19 cellular contexts compared by ENCODE assay signal in genomic region chr4:55424791-55425190, GRCh38. TPM values are rescaled to one million over a fixed set of nuclear protein-coding genes. Genes with fewer than 3 reads are reported as not detected.
DNase-seq lines count a peak whose midpoint lies in the region; ATAC-seq and TF ChIP-seq lines count a peak whose summit lies in the region.
"Had no signal": no experiment of that assay in that cellular context is flagged by ENCODE, and none has a peak within 500 bp of the region (broad histone marks: within the 10 kb centered on the region; RNA-seq: fewer than 3 reads in every experiment).

No MANE protein-coding gene starts in this region.

- H3K27me3 Mint-ChIP-seq in natural killer cell (ENCODE audit: low read depth in 2 of 2) (no peaks in the 10 kb centered on the region), brain (no peaks in the 10 kb centered on the region)
- no peaks in the 10 kb centered on the region for H3K27me3 Mint-ChIP-seq in natural killer cell treated with Interleukin-12 subunit alpha and Interleukin-12 subunit beta and Interleukin-15 and Interleukin-18, amount 100 ng/mL, for 72 hours

- no peaks in the 10 kb centered on the region for H3K9me3 ChIP-seq in aorta (ENCODE audit: control insufficient read depth, low read length)
- H3K9me3 ChIP-seq: HAP-1, Peyer's patch, SJSA1 had no signal

- H3K4me3 ChIP-seq in fibroblast of villous mesenchyme (ENCODE audit: low read depth, low read length) (no peak overlapping the region), aorta (ENCODE audit: low read length in 2 of 2) (no peak overlapping the region)
- H3K4me3 ChIP-seq: HAP-1, Peyer's patch, SJSA1 had no signal

- no peak for DNase-seq in natural killer cell
- no peak for DNase-seq in natural killer cell treated with Interleukin-12 subunit alpha and Interleukin-12 subunit beta and Interleukin-15 and Interleukin-18, amount 100 ng/mL, for 72 hours (ENCODE audit: low spot score)
- DNase-seq in fibroblast of villous mesenchyme (ENCODE audit: low read depth) = peak; percentile 38
- DNase-seq in aorta = no peak
- no peak for DNase-seq in NAMALWA (ENCODE audit: low spot score)
- DNase-seq: CD8-positive, alpha-beta memory T cell; DMS79; Kasumi-1; MM.1S; NCI-H1105; NCI-H1694; NCI-H2081 treated with DMSO at 0.1 percent for 48 hours; NK-92 treated with Interleukin-12 subunit alpha and Interleukin-12 subunit beta, amount 100 ng/mL, for 24 hours; Peyer's patch had no signal

- no peaks in the 10 kb centered on the region for H3K9me3 Mint-ChIP-seq in natural killer cell
- H3K9me3 Mint-ChIP-seq in natural killer cell treated with Interleukin-12 subunit alpha and Interleukin-12 subunit beta and Interleukin-15 and Interleukin-18, amount 100 ng/mL, for 72 hours = no peaks in the 10 kb centered on the region
- no peaks in the 10 kb centered on the region for H3K9me3 Mint-ChIP-seq in brain
- H3K9me3 Mint-ChIP-seq: CD8-positive, alpha-beta memory T cell had no signal

- no peaks in the 10 kb centered on the region for H3K4me1 ChIP-seq in aorta (ENCODE audit: control insufficient read depth in 1 of 2, insufficient read depth in 2 of 2, low read length in 2 of 2)
- H3K4me1 ChIP-seq: HAP-1, Peyer's patch had no signal

- TF ChIP-seq CTCF in natural killer cell (IDR thresholded peaks at IDR 0.05) (no peak), brain (conservative IDR thresholded peaks at IDR 0.05) (no peak), fibroblast of villous mesenchyme (IDR thresholded peaks at IDR 0.05; ENCODE audit: insufficient read depth, low read depth, low read length) (no peak)

- no peak overlapping the region for H3K27ac ChIP-seq in aorta (ENCODE audit: low read depth in 1 of 2, low read length in 2 of 2)
- H3K27ac ChIP-seq: Peyer's patch, SJSA1 had no signal

- intact Hi-C loops in natural killer cell (cut with micrococcal nuclease) = no loop called here
- intact Hi-C loops in aorta (cut with DNase I) = no loop called here

- H3K27me3 ChIP-seq in aorta (ENCODE audit: control insufficient read depth in 1 of 2, insufficient read depth in 2 of 2, low read length in 1 of 2) = no peaks in the 10 kb centered on the region
- H3K27me3 ChIP-seq: Peyer's patch, SJSA1 had no signal

- H3K36me3 ChIP-seq in aorta (ENCODE audit: control insufficient read depth in 1 of 2, insufficient read depth in 2 of 2, low read length in 1 of 2) = peaks cover 3 to 7% of the 10 kb centered on the region in 2 donors

- peaks cover 6 to 19% of the 10 kb centered on the region in 2 donors for H3K4me1 Mint-ChIP-seq in natural killer cell
- peaks cover 0 to 13% of the 10 kb centered on the region in 2 donors for H3K4me1 Mint-ChIP-seq in natural killer cell treated with Interleukin-12 subunit alpha and Interleukin-12 subunit beta and Interleukin-15 and Interleukin-18, amount 100 ng/mL, for 72 hours (ENCODE audit: low read depth in 2 of 2)
- peaks cover 16% of the 10 kb centered on the region for H3K4me1 Mint-ChIP-seq in brain

- H3K36me3 Mint-ChIP-seq in natural killer cell (no peaks in the 10 kb centered on the region), brain (peaks cover 65% of the 10 kb centered on the region)
- H3K36me3 Mint-ChIP-seq in natural killer cell treated with Interleukin-12 subunit alpha and Interleukin-12 subunit beta and Interleukin-15 and Interleukin-18, amount 100 ng/mL, for 72 hours = peaks cover 52% of the 10 kb centered on the region

- ATAC-seq in natural killer cell = no peak
- no peak for ATAC-seq in natural killer cell treated with Interleukin-12 subunit alpha and Interleukin-12 subunit beta and Interleukin-15 and Interleukin-18, amount 100 ng/mL, for 72 hours
- no peak for ATAC-seq in aorta (ENCODE audit: low FRiP score)
- no peak for ATAC-seq in HG02623 (IDR thresholded peaks at IDR 0.05; ENCODE audit: unreplicated experiment)
- ATAC-seq in GM21619 (IDR thresholded peaks at IDR 0.05; ENCODE audit: unreplicated experiment) = no peak

- H3K4me3 Mint-ChIP-seq in natural killer cell (no peak overlapping the region), brain (no peak overlapping the region)
- no peak overlapping the region for H3K4me3 Mint-ChIP-seq in natural killer cell treated with Interleukin-12 subunit alpha and Interleukin-12 subunit beta and Interleukin-15 and Interleukin-18, amount 100 ng/mL, for 72 hours
- H3K4me3 Mint-ChIP-seq: CD8-positive, alpha-beta memory T cell had no signal

- H3K27ac Mint-ChIP-seq in natural killer cell = peak overlapping the region; percentile 18 to 21
- H3K27ac Mint-ChIP-seq in natural killer cell treated with Interleukin-12 subunit alpha and Interleukin-12 subunit beta and Interleukin-15 and Interleukin-18, amount 100 ng/mL, for 72 hours = peak overlapping the region in 1 of 2 donors; percentile 53
- peak overlapping the region in 3 of 5 experiments; percentile 4 to 37 (median 37) for H3K27ac Mint-ChIP-seq in brain

- WGBS in aorta, 2 donors = 56% methylated on average over 3 of the region's 3 CpGs

RNA-seq across cellular contexts. Expression of gene TMEM165, which starts 29.0 kb away (rescaled TPM):
- 100 to 1,000 TPM in 2 of 3 donors, 10 to 100 TPM in 1; 86.9 to 113 (median 102) TPM for total RNA-seq in natural killer cell
- 100 to 1,000 TPM; 134 to 157 TPM for total RNA-seq in natural killer cell treated with Interleukin-12 subunit alpha and Interleukin-12 subunit beta and Interleukin-15 and Interleukin-18, amount 100 ng/mL, for 72 hours
- 32.2 TPM for polyA plus RNA-seq in brain (ENCODE audit: insufficient read depth, low read depth, low replicate concordance)
- total RNA-seq in fibroblast of villous mesenchyme = 123 and 186 TPM in 2 replicates
- 100 to 1,000 TPM; 183 to 204 TPM for total RNA-seq in aorta
- polyA plus RNA-seq in aorta = 10 to 100 TPM; 38.6 to 83.4 TPM
